Comparison of ENCODE assay signal across 1 cellular context in genomic region chr10:44033008-44033407, GRCh38.
TF ChIP-seq lines count a peak whose summit lies in the region.

No MANE protein-coding gene starts in this region.

TF ChIP-seq in IMR-90, 13 proteins besides CTCF, POLR2A, EP300 and RAD21 (continued from another document):
- TF ChIP-seq MAFK (IDR thresholded peaks at IDR 0.05; ENCODE audit: low read depth, low read length), result no peak
- no peak for TF ChIP-seq RFX5 (IDR thresholded peaks at IDR 0.05; ENCODE audit: low read depth, low read length)
- no peak for TF ChIP-seq FOS (IDR thresholded peaks at IDR 0.05; ENCODE audit: low read depth, low read length)
- TF ChIP-seq BHLHE40 (IDR thresholded peaks at IDR 0.05; ENCODE audit: low read depth, low read length), result no peak
- TF ChIP-seq CHD1 (IDR thresholded peaks at IDR 0.05; ENCODE audit: low read depth, low read length), result no peak
